In the genomic region with DNA sequence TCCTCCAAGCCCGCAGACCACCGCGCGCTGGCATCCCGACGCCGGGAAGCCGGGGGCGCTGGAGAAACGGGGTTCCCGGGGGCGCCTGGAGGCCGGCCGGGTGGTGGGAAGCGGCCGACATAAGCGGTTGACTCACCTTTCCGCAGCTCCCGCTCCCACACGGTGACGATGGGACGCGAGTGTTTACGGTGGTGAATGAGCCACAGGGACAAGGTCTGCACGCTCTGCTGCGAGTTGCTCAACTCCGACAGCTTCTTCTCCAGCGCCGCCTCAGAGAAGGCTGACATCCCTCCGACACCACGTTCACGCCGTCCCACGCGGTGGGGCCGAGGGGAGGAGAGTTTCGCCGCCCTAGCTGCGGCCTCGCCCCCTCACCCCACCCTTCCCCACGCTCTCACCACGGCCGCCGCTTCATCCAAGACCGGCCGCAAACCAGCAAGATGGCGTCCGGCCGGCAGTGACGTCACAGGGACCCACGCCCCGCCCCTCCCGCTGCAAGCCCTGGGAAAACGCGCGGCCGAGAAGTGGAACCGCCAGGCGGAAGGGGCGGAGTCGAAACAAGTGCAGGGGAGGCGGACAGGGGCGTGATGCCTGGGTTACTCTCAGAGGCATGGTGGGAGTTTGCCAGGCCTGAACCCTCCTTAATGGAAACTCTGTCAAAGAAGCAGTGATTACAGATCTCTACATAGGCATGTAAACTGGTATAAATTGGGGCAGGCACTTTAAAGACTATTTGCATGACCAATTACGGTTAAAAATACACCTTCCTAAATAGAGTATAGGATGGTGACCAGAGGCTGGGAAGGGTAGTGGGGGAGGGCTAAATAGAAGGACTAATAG, we compare ENCODE assay signal across 1 cellular context.
TF ChIP-seq lines count a peak whose summit lies in the region.

RPRD1A (minus strand) TSS at position 442 of the 840 bp plus-strand sequence; CDS start at position 287, 155 bp downstream.

TF ChIP-seq in HepG2, 621 proteins besides CTCF, POLR2A, EP300 and RAD21 (continued from another document and continues in another):
- no peak for TF ChIP-seq ZNF335 (CRISPR knock-in tag; IDR thresholded peaks at IDR 0.05)
- peak; percentile 65 for TF ChIP-seq MAX (IDR thresholded peaks at IDR 0.05)
- TF ChIP-seq ZNF451 (CRISPR knock-in tag; IDR thresholded peaks at IDR 0.05) = no peak
- TF ChIP-seq MAFK (conservative IDR thresholded peaks at IDR 0.05 in 1 of 2, IDR thresholded peaks at IDR 0.05 in 1 of 2; ENCODE audit: low read length in 2 of 2) = no peak
- peak; percentile 69; the same call in 1 of the 2 replicates for TF ChIP-seq ZNF329 (CRISPR knock-in tag; IDR thresholded peaks at IDR 0.05; ENCODE audit: low read depth)
- no peak for TF ChIP-seq ZNF354B (CRISPR knock-in tag; IDR thresholded peaks at IDR 0.05)
- no peak for TF ChIP-seq DPF2 (CRISPR knock-in tag; IDR thresholded peaks at IDR 0.05; ENCODE audit: borderline replicate concordance, low read depth)
- peak; percentile 40; the same call in 1 of the 2 replicates for TF ChIP-seq ZNF362 (CRISPR knock-in tag; IDR thresholded peaks at IDR 0.05; ENCODE audit: borderline replicate concordance)
- no peak; the same call in 1 of the 2 replicates for TF ChIP-seq TSC22D2 (CRISPR knock-in tag; IDR thresholded peaks at IDR 0.05; ENCODE audit: borderline replicate concordance)
- no peak for TF ChIP-seq SP140L (CRISPR knock-in tag; IDR thresholded peaks at IDR 0.05; ENCODE audit: borderline replicate concordance)
- no peak for TF ChIP-seq HDAC6 (IDR thresholded peaks at IDR 0.05; ENCODE audit: low read depth, low read length)
- no peak for TF ChIP-seq ZNF614 (CRISPR knock-in tag; IDR thresholded peaks at IDR 0.05; ENCODE audit: borderline replicate concordance)
- peak; percentile 100 for TF ChIP-seq CREB1 (IDR thresholded peaks at IDR 0.05)
- TF ChIP-seq CREB1 (CRISPR knock-in tag; IDR thresholded peaks at IDR 0.05) = peak; percentile 97
- TF ChIP-seq FOXC1 (CRISPR knock-in tag; IDR thresholded peaks at IDR 0.05; ENCODE audit: borderline replicate concordance) = peak; percentile 66; the same call in 1 of the 2 replicates
- 0 out of 2 replicates have a peak, but pooled peaks have one; percentile 39 for TF ChIP-seq ZNF225 (CRISPR knock-in tag; IDR thresholded peaks at IDR 0.05)
- TF ChIP-seq, protein P1, sequence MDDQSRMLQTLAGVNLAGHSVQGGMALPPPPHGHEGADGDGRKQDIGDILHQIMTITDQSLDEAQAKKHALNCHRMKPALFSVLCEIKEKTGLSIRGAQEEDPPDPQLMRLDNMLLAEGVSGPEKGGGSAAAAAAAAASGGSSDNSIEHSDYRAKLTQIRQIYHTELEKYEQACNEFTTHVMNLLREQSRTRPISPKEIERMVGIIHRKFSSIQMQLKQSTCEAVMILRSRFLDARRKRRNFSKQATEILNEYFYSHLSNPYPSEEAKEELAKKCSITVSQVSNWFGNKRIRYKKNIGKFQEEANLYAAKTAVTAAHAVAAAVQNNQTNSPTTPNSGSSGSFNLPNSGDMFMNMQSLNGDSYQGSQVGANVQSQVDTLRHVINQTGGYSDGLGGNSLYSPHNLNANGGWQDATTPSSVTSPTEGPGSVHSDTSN (CRISPR knock-in tag; IDR thresholded peaks at IDR 0.05; ENCODE audit: borderline replicate concordance) = no peak
- peak; percentile 70 for TF ChIP-seq SP2 (CRISPR knock-in tag; IDR thresholded peaks at IDR 0.05)
- TF ChIP-seq, protein P2, sequence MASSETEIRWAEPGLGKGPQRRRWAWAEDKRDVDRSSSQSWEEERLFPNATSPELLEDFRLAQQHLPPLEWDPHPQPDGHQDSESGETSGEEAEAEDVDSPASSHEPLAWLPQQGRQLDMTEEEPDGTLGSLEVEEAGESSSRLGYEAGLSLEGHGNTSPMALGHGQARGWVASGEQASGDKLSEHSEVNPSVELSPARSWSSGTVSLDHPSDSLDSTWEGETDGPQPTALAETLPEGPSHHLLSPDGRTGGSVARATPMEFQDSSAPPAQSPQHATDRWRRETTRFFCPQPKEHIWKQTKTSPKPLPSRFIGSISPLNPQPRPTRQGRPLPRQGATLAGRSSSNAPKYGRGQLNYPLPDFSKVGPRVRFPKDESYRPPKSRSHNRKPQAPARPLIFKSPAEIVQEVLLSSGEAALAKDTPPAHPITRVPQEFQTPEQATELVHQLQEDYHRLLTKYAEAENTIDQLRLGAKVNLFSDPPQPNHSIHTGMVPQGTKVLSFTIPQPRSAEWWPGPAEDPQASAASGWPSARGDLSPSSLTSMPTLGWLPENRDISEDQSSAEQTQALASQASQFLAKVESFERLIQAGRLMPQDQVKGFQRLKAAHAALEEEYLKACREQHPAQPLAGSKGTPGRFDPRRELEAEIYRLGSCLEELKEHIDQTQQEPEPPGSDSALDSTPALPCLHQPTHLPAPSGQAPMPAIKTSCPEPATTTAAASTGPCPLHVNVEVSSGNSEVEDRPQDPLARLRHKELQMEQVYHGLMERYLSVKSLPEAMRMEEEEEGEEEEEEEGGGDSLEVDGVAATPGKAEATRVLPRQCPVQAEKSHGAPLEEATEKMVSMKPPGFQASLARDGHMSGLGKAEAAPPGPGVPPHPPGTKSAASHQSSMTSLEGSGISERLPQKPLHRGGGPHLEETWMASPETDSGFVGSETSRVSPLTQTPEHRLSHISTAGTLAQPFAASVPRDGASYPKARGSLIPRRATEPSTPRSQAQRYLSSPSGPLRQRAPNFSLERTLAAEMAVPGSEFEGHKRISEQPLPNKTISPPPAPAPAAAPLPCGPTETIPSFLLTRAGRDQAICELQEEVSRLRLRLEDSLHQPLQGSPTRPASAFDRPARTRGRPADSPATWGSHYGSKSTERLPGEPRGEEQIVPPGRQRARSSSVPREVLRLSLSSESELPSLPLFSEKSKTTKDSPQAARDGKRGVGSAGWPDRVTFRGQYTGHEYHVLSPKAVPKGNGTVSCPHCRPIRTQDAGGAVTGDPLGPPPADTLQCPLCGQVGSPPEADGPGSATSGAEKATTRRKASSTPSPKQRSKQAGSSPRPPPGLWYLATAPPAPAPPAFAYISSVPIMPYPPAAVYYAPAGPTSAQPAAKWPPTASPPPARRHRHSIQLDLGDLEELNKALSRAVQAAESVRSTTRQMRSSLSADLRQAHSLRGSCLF (CRISPR knock-in tag; IDR thresholded peaks at IDR 0.05; ENCODE audit: borderline replicate concordance) = no peak
- no peak for TF ChIP-seq HNF1A (IDR thresholded peaks at IDR 0.05; ENCODE audit: low read depth)
- peak; percentile 41; the same call in 1 of the 2 replicates for TF ChIP-seq HNF1A (CRISPR knock-in tag; IDR thresholded peaks at IDR 0.05; ENCODE audit: borderline replicate concordance)
- TF ChIP-seq CHD2 (IDR thresholded peaks at IDR 0.05; ENCODE audit: low read depth, low read length) = 0 out of 2 replicates have a peak, but pooled peaks have one; percentile 64
- TF ChIP-seq ZNF639 (CRISPR knock-in tag; conservative IDR thresholded peaks at IDR 0.05) = peak; percentile 45; the same call in 1 of the 2 replicates
- 0 out of 2 replicates have a peak, but pooled peaks have one; percentile 55 for TF ChIP-seq ISL2 (CRISPR knock-in tag; IDR thresholded peaks at IDR 0.05)
- no peak for TF ChIP-seq ZFP62 (CRISPR knock-in tag; IDR thresholded peaks at IDR 0.05)
- no peak for TF ChIP-seq FOSL1 (CRISPR knock-in tag; IDR thresholded peaks at IDR 0.05; ENCODE audit: borderline replicate concordance)
- TF ChIP-seq ZKSCAN8 (CRISPR knock-in tag; IDR thresholded peaks at IDR 0.05; ENCODE audit: borderline replicate concordance) = no peak
- no peak for TF ChIP-seq ZNF562 (CRISPR knock-in tag; IDR thresholded peaks at IDR 0.05; ENCODE audit: borderline replicate concordance)
- TF ChIP-seq MED1 (CRISPR knock-in tag; IDR thresholded peaks at IDR 0.05) = peak; percentile 47; the same call in 1 of the 2 replicates
- TF ChIP-seq POLR2AphosphoS2 (IDR thresholded peaks at IDR 0.05; ENCODE audit: low read depth, low read length) = no peak
- no peak for TF ChIP-seq HOMEZ (CRISPR knock-in tag; IDR thresholded peaks at IDR 0.05; ENCODE audit: low read depth)
- TF ChIP-seq ZNF503 (CRISPR knock-in tag; IDR thresholded peaks at IDR 0.05) = 0 out of 2 replicates have a peak, but pooled peaks have one; percentile 20
- TF ChIP-seq ZNF205 (CRISPR knock-in tag; IDR thresholded peaks at IDR 0.05) = no peak; the same call in 1 of the 2 replicates
- TF ChIP-seq ZBTB39 (CRISPR knock-in tag; IDR thresholded peaks at IDR 0.05) = no peak
- TF ChIP-seq NR3C1 (CRISPR knock-in tag; IDR thresholded peaks at IDR 0.05) = no peak
